Comparison of ENCODE assay signal across 13 cellular contexts in the genomic region with DNA sequence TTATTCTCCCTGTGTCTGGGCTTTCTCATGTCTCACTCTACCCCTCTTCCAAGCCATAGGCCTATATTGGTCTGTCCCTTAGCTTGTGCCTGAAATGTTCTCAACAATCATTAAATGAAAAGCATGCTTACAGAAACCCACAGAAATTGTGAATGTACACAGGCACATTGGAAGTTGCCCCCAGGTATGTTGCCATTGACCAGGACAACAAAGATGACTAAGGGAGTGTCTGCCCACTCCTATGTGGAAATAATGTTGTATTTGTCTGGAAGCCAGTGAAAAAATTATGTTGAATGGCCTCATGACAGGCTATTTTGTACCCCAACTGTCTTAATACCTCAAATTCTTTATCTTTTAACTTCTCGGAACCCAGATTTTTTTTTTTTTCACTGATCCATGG.
"Had no signal": no experiment of that assay in that cellular context is flagged by ENCODE, and none has a peak within 500 bp of the region (broad histone marks: within the 10 kb centered on the region; RNA-seq: fewer than 3 reads in every experiment).

No MANE protein-coding gene starts in this region.

- H3K27me3 Mint-ChIP-seq: activated naive CD4-positive, alpha-beta T cell treated with anti-CD3 and anti-CD28 coated beads, Interleukin-2, amount 10 ng/mL, durations not matched to agents 7 days and 5 days; activated T-helper 17 cell treated with anti-CD3 and anti-CD28 coated beads, Interleukin-2, amount 50 U/mL, for 72 hours had no signal

- H3K36me3 ChIP-seq: esophagus muscularis mucosa, heart right ventricle, pancreas had no signal

- H3K4me3 Mint-ChIP-seq: activated naive CD4-positive, alpha-beta T cell treated with anti-CD3 and anti-CD28 coated beads, Interleukin-2, amount 10 ng/mL, durations not matched to agents 7 days and 5 days; activated T-helper 17 cell treated with anti-CD3 and anti-CD28 coated beads, Interleukin-2, amount 50 U/mL, for 72 hours; brain had no signal

- DNase-seq: activated CD4-positive, CD25-positive, alpha-beta regulatory T cell treated with anti-CD3 and anti-CD28 coated beads, Interleukin-2, amount 50 U/mL, for 72 hours; activated naive CD4-positive, alpha-beta T cell treated with anti-CD3 and anti-CD28 coated beads, Interleukin-2, amount 10 ng/mL, durations not matched to agents 7 days and 5 days; amniotic stem cell; cerebellar nuclear complex; dermis blood vessel endothelial cell; foreskin fibroblast; heart right ventricle; islet precursor cell; left ventricle myocardium superior; pancreas had no signal

- H3K27ac ChIP-seq: esophagus muscularis mucosa, pancreas had no signal

- H3K9me3 ChIP-seq: esophagus muscularis mucosa, heart right ventricle, pancreas had no signal

- H3K27me3 ChIP-seq: esophagus muscularis mucosa, pancreas had no signal

- ATAC-seq: activated T-helper 17 cell treated with anti-CD3 and anti-CD28 coated beads, Interleukin-2, amount 50 U/mL, for 72 hours; heart right ventricle; left ventricle myocardium superior; pancreas had no signal

- FAIRE-seq: pancreas had no signal

- H3K36me3 Mint-ChIP-seq: activated naive CD4-positive, alpha-beta T cell treated with anti-CD3 and anti-CD28 coated beads, Interleukin-2, amount 10 ng/mL, durations not matched to agents 7 days and 5 days; brain had no signal

- H3K4me1 ChIP-seq: pancreas had no signal

- H3K27ac Mint-ChIP-seq: activated naive CD4-positive, alpha-beta T cell treated with anti-CD3 and anti-CD28 coated beads, Interleukin-2, amount 10 ng/mL, durations not matched to agents 7 days and 5 days; activated T-helper 17 cell treated with anti-CD3 and anti-CD28 coated beads, Interleukin-2, amount 50 U/mL, for 72 hours; brain had no signal

- H3K9me3 Mint-ChIP-seq: activated naive CD4-positive, alpha-beta T cell treated with anti-CD3 and anti-CD28 coated beads, Interleukin-2, amount 10 ng/mL, durations not matched to agents 7 days and 5 days; brain had no signal

- H3K4me3 ChIP-seq: esophagus muscularis mucosa, heart right ventricle, pancreas had no signal
